ENCODE assay signal across 19 cellular contexts in genomic region chrX:68343551-68343950, GRCh38.
A peak's percentile ranks its signal among the peaks of the same experiment; 100 is the strongest.
DNase-seq lines count a peak whose midpoint lies in the region; ATAC-seq, FAIRE-seq and TF ChIP-seq lines count a peak whose summit lies in the region.
"Had no signal": no experiment of that assay in that cellular context is flagged by ENCODE, and none has a peak within 500 bp of the region (broad histone marks: within the 10 kb centered on the region; RNA-seq: fewer than 3 reads in every experiment).

No MANE protein-coding gene starts in this region.

- H3K36me3 ChIP-seq in astrocyte (ENCODE audit: insufficient read depth, low read length) (no peaks in the 10 kb centered on the region), sigmoid colon (no peaks in the 10 kb centered on the region)
- H3K36me3 ChIP-seq: HAP-1 had no signal

- H3K4me1 Mint-ChIP-seq in astrocyte (ENCODE audit: low read depth, unreplicated experiment), result peaks cover 2% of the 10 kb centered on the region

- intact Hi-C loops in head of caudate nucleus (cut with DNase I), result no loop called here
- intact Hi-C loops in sigmoid colon (cut with DNase I), result no loop called here

- no peaks in the 10 kb centered on the region for H3K27me3 ChIP-seq in astrocyte (ENCODE audit: insufficient read depth, low read length)
- no peaks in the 10 kb centered on the region for H3K27me3 ChIP-seq in sigmoid colon

- H3K27ac Mint-ChIP-seq in astrocyte (ENCODE audit: unreplicated experiment), result no peak overlapping the region
- H3K27ac Mint-ChIP-seq: CD4-positive, alpha-beta T cell had no signal

- ATAC-seq in GM19463 (IDR thresholded peaks at IDR 0.05; ENCODE audit: unreplicated experiment), result no peak
- ATAC-seq: GM12878, K562 had no signal

- TF ChIP-seq EP300 in sigmoid colon (IDR thresholded peaks at IDR 0.05), result no peak

- H3K4me1 ChIP-seq in astrocyte (ENCODE audit: insufficient read depth, low read length) (no peaks in the 10 kb centered on the region), sigmoid colon (no peaks in the 10 kb centered on the region)
- H3K4me1 ChIP-seq: Caco-2 had no signal

- H3K9me3 Mint-ChIP-seq in astrocyte (ENCODE audit: unreplicated experiment), result no peaks in the 10 kb centered on the region
- H3K9me3 Mint-ChIP-seq: CD4-positive, alpha-beta T cell had no signal

- no peaks in the 10 kb centered on the region for H3K27me3 Mint-ChIP-seq in astrocyte (ENCODE audit: low read depth, unreplicated experiment)

- H4K20me1 ChIP-seq in astrocyte (ENCODE audit: insufficient read depth, low read length), result no peaks in the 10 kb centered on the region

- no peak overlapping the region for H3K9ac ChIP-seq in astrocyte (ENCODE audit: low read length)
- H3K9ac ChIP-seq: GM23248 had no signal

- H3K36me3 Mint-ChIP-seq in astrocyte (ENCODE audit: low read depth, unreplicated experiment), result no peaks in the 10 kb centered on the region

- POLR2A ChIA-PET in AG04449 (lab: Yijun Ruan, JAX), result no interaction called here

- H3K4me2 ChIP-seq in astrocyte (ENCODE audit: low read length), result no peak overlapping the region

- H3K27ac ChIP-seq in astrocyte (ENCODE audit: low read depth, low read length) (no peak overlapping the region), sigmoid colon (no peak overlapping the region)
- H3K27ac ChIP-seq: C4-2B, GM23248 had no signal

- no peak overlapping the region for H2AFZ ChIP-seq in astrocyte (ENCODE audit: low read depth, low read length)
- H2AFZ ChIP-seq: GM23248 had no signal

- no peaks in the 10 kb centered on the region for H3K9me3 ChIP-seq in astrocyte (ENCODE audit: insufficient read depth, low read depth, low read length)
- no peaks in the 10 kb centered on the region for H3K9me3 ChIP-seq in sigmoid colon
- H3K9me3 ChIP-seq: Caco-2, HAP-1 had no signal

- peak; percentile 99 for FAIRE-seq in astrocyte (lab: Jason Lieb, UNC)
- FAIRE-seq: D721Med, GM12878, K562 had no signal

- DNase-seq in AG04449 (ENCODE audit: low read depth, low spot score) (peak; percentile 10), HCEC 1CT (peak; percentile 35), astrocyte (ENCODE audit: low read depth) (no peak), fibroblast of peridontal ligament (ENCODE audit: extremely low read depth) (peak; percentile 17), head of caudate nucleus (no peak), sigmoid colon (no peak), midbrain (lab: John Stamatoyannopoulos, UW) (no peak)
- DNase-seq: 8988T; AML-193; Caco-2; CD4-positive, alpha-beta T cell; DMS79; GM23248 had no signal

- CTCF ChIA-PET in AG04449 (lab: Yijun Ruan, JAX), result no interaction called here

- H3K4me3 Mint-ChIP-seq in astrocyte (ENCODE audit: unreplicated experiment), result no peak overlapping the region
- H3K4me3 Mint-ChIP-seq: CD4-positive, alpha-beta T cell had no signal

- TF ChIP-seq POLR2A in sigmoid colon (IDR thresholded peaks at IDR 0.05), result no peak

- WGBS in sigmoid colon, 2 donors, result 44 to 83% methylated on average over 3 of the region's 3 CpGs

- H3K4me3 ChIP-seq in AG04449 (ENCODE audit: low read depth, low read length), result no peak overlapping the region
- H3K4me3 ChIP-seq in astrocyte (ENCODE audit: insufficient read depth, low read depth, low read length), result no peak overlapping the region
- no peak overlapping the region for H3K4me3 ChIP-seq in sigmoid colon
- H3K4me3 ChIP-seq: GM12878, GM23248, HAP-1, K562 had no signal

- TF ChIP-seq CTCF in AG04449 (IDR thresholded peaks at IDR 0.05; ENCODE audit: insufficient read depth, low read length, missing control alignments) (no peak), astrocyte (IDR thresholded peaks at IDR 0.05; ENCODE audit: insufficient read depth, low read depth, low read length) (no peak), sigmoid colon (IDR thresholded peaks at IDR 0.05) (no peak)

- H3K79me2 ChIP-seq in astrocyte (ENCODE audit: insufficient read depth, low read length), result no peaks in the 10 kb centered on the region

Comparison
In these comparisons a context has a peak if more than half of its experiments do, and no peak if none do; other contexts are left out.
1. DNase-seq: peak in AG04449 (single experiment), HCEC 1CT (single experiment) and fibroblast of peridontal ligament (single experiment); none in astrocyte (single experiment), head of caudate nucleus (0 of 42), sigmoid colon (single experiment) and midbrain (single experiment).